In the genomic region with DNA sequence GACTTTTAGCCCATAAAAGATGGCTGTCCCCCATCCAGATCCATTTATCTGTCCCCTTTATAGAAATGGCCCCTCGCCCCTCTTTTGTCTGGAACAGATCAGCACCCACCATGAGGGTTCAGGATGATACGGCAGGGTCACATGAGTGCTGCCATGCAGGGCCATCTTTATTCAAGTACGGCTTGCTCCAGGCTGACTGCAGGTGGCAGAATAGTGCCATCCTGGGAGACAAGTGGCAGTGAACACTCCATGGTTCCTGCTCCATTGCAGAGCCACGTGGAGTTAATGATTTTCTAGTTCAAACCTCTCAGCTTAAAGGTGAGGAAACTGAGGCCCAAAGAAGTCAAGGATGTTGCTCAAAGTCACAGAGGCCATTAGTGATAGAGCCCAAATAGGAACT, we compare ENCODE assay signal across 10 cellular contexts.
DNase-seq lines count a peak whose midpoint lies in the region; ATAC-seq and TF ChIP-seq lines count a peak whose summit lies in the region.
"Had no signal": no experiment of that assay in that cellular context is flagged by ENCODE, and none has a peak within 500 bp of the region (broad histone marks: within the 10 kb centered on the region; RNA-seq: fewer than 3 reads in every experiment).

No MANE protein-coding gene starts in this region.

- CTCF ChIA-PET in A673 (lab: Charles Lee) = interaction anchor here (1.3 kb wide), 1 partner anchor 627 kb away, joined by 3 read pairs; no protein-coding TSS in a partner anchor

- intact Hi-C loops in A673 (cut with micrococcal nuclease; ENCODE audit: unreplicated experiment) = loop anchor here (5.0 to 10.0 kb wide), 2 partner anchors 626 to 729 kb away; a partner anchor contains a TSS

- H3K9me3 ChIP-seq in A673 (ENCODE audit: low read depth, low read length, poor library complexity, severe bottlenecking) = no peaks in the 10 kb centered on the region

- POLR2A ChIA-PET in A673 (lab: Charles Lee; ENCODE audit: low non-redundant PET) = no interaction called here

- H3K36me3 ChIP-seq in A673 (ENCODE audit: insufficient read depth, low read length, poor library complexity, severe bottlenecking) = no peaks in the 10 kb centered on the region
- H3K36me3 ChIP-seq in GM06990 (ENCODE audit: control insufficient read depth, insufficient read depth, low read length) = no peaks in the 10 kb centered on the region

- BruUV-seq in A673 (replicated peaks; lab: Mats Ljungman, UMichigan) = no TSS peak

- H3K4me3 ChIP-seq in A673 (ENCODE audit: low read depth, low read length, poor library complexity, severe bottlenecking) = no peak overlapping the region
- no peak overlapping the region for H3K4me3 ChIP-seq in GM06990 (replicated peaks; ENCODE audit: low read depth, low read length)
- no peak overlapping the region for H3K4me3 ChIP-seq in fibroblast of the aortic adventitia (ENCODE audit: low read depth, low read length)

- H3K4me1 ChIP-seq in A673 (ENCODE audit: insufficient read depth, low read length, poor library complexity, severe bottlenecking) = no peaks in the 10 kb centered on the region

- TF ChIP-seq CTCF in A673 (conservative IDR thresholded peaks at IDR 0.05; ENCODE audit: low read depth, low read length) (peak; percentile 67), GM06990 (IDR thresholded peaks at IDR 0.05; ENCODE audit: insufficient read depth, low read length, poor library complexity, severe bottlenecking) (peak; percentile 52), fibroblast of the aortic adventitia (IDR thresholded peaks at IDR 0.05; ENCODE audit: insufficient read depth, low read length) (peak; percentile 34)

- no peak overlapping the region for H3K27ac ChIP-seq in A673 (ENCODE audit: low read depth, low read length, poor library complexity, severe bottlenecking)
- H3K27ac ChIP-seq: KMS-11 had no signal

- no peaks in the 10 kb centered on the region for H3K27me3 ChIP-seq in A673 (replicated peaks; ENCODE audit: insufficient read depth, low read depth, low read length, poor library complexity)
- no peaks in the 10 kb centered on the region; the same call in 1 of the 2 replicates for H3K27me3 ChIP-seq in GM06990 (replicated peaks; ENCODE audit: control insufficient read depth, insufficient read depth, low read length)

- peak; percentile 61 for DNase-seq in A673 (ENCODE audit: low spot score)
- DNase-seq in GM06990 (ENCODE audit: extremely low read depth, insufficient read length) = no peak
- peak; percentile 30 for DNase-seq in NCI-H526 treated with DMSO at 0.1 percent for 48 hours (lab: John Stamatoyannopoulos, UW)
- peak; percentile 21 for DNase-seq in fibroblast of the aortic adventitia (ENCODE audit: low read depth)
- no peak for DNase-seq in dermis blood vessel endothelial cell
- no peak for DNase-seq in NOMO-1 treated with dmso at 0.1 percent for 144 hours (lab: John Stamatoyannopoulos, UW; ENCODE audit: unreplicated experiment)
- DNase-seq: activated gamma-delta T cell treated with Interleukin-2 at 50 U/mL for 16 hours had no signal

- ATAC-seq in GM19395 (IDR thresholded peaks at IDR 0.05; ENCODE audit: unreplicated experiment) (no peak), GM21737 (IDR thresholded peaks at IDR 0.05; ENCODE audit: unreplicated experiment) (no peak)

Comparison
In these comparisons a context has a peak if more than half of its experiments do, and no peak if none do; other contexts are left out.
1. DNase-seq: peak in A673 (single experiment), NCI-H526 treated with DMSO at 0.1 percent for 48 hours (single experiment) and fibroblast of the aortic adventitia (single experiment); none in GM06990 (single experiment), dermis blood vessel endothelial cell (single experiment) and NOMO-1 treated with dmso at 0.1 percent for 144 hours (single experiment).
2. Peak in every context shown above with its lines, with median percentiles within 50 percentile points of each other: CTCF ChIP-seq.